Comparison of ENCODE assay signal across 12 cellular contexts in genomic region chr7:138023618-138024333, GRCh38.
DNase-seq lines count a peak whose midpoint lies in the region; ATAC-seq, FAIRE-seq and TF ChIP-seq lines count a peak whose summit lies in the region.
"Had no signal": no experiment of that assay in that cellular context is flagged by ENCODE, and none has a peak within 500 bp of the region (broad histone marks: within the 10 kb centered on the region; RNA-seq: fewer than 3 reads in every experiment).

No MANE protein-coding gene starts in this region.

- no peaks in the 10 kb centered on the region for H3K9me2 ChIP-seq in MM.1S (replicated peaks; ENCODE audit: insufficient read depth, low read length)

- DNase-seq in GM13976 (ENCODE audit: low spot score) (peak; percentile 66), GM19239 (ENCODE audit: insufficient read length, low spot score) (no peak), MM.1S (peak; percentile 92), dedifferentiated amniotic fluid mesenchymal stem cell (ENCODE audit: extremely low spot score) (no peak), NCI-H226 (no peak), NCI-H446 (lab: John Stamatoyannopoulos, UW) (no peak), GOT3 (lab: John Stamatoyannopoulos, UW) (no peak)
- DNase-seq: Calu3, NCI-H446 treated with DMSO at 0.1 percent for 48 hours had no signal

- in situ Hi-C loops in GM13976 (cut with MboI; ENCODE audit: low sequenced_read_pairs, unreplicated experiment) = no loop called here

- TF ChIP-seq CTCF in GM13976 (IDR thresholded peaks at IDR 0.05; ENCODE audit: borderline replicate concordance, control extremely low read depth, extremely low read depth, insufficient read depth, missing control alignments) (no peak), MM.1S (IDR thresholded peaks at IDR 0.05; ENCODE audit: low read length) (no peak)

- peak overlapping the region; percentile 91 for H3K27ac ChIP-seq in MM.1S (ENCODE audit: low read length)

- peak overlapping the region; percentile 88 for H3K4me2 ChIP-seq in MM.1S (ENCODE audit: low read depth, low read length)

- no peaks in the 10 kb centered on the region for H3K36me3 ChIP-seq in MM.1S (replicated peaks; ENCODE audit: insufficient read depth, low read length)

- peak overlapping the region; percentile 53 for H3K4me3 ChIP-seq in MM.1S (ENCODE audit: low read length)

- H3K9me3 ChIP-seq in MM.1S (replicated peaks; ENCODE audit: insufficient read depth, low read length) = no peaks in the 10 kb centered on the region

- H3K9ac ChIP-seq in MM.1S (ENCODE audit: low read length) = peak overlapping the region; percentile 53

- peaks cover 60% of the 10 kb centered on the region for H3K4me1 ChIP-seq in MM.1S (ENCODE audit: low read length)

- FAIRE-seq in GM19239 (lab: Jason Lieb, UNC) = peak; percentile 79
- FAIRE-seq: endothelial cell of umbilical vein, islet of Langerhans had no signal

- no peaks in the 10 kb centered on the region for H3K79me2 ChIP-seq in MM.1S (ENCODE audit: low read length)

- H3F3A ChIP-seq in MM.1S (ENCODE audit: insufficient read depth, low read length) = peaks cover 40% of the 10 kb centered on the region

- no peaks in the 10 kb centered on the region for H4K20me1 ChIP-seq in MM.1S (ENCODE audit: insufficient read depth, low read length)

- ATAC-seq in HG02852 (IDR thresholded peaks at IDR 0.05; ENCODE audit: unreplicated experiment) = peak; percentile 86

- H3K27me3 ChIP-seq in MM.1S (replicated peaks; ENCODE audit: insufficient read depth, low read length) = no peaks in the 10 kb centered on the region

- H2AFZ ChIP-seq in MM.1S (ENCODE audit: low read length) = peak overlapping the region; percentile 44

Comparison
In these comparisons a context has a peak if more than half of its experiments do, and no peak if none do; other contexts are left out.
1. DNase-seq: peak in GM13976 (single experiment) and MM.1S (single experiment); none in GM19239 (single experiment), dedifferentiated amniotic fluid mesenchymal stem cell (single experiment), NCI-H226 (single experiment), NCI-H446 (0 of 2) and GOT3 (single experiment).